In the genomic region with DNA sequence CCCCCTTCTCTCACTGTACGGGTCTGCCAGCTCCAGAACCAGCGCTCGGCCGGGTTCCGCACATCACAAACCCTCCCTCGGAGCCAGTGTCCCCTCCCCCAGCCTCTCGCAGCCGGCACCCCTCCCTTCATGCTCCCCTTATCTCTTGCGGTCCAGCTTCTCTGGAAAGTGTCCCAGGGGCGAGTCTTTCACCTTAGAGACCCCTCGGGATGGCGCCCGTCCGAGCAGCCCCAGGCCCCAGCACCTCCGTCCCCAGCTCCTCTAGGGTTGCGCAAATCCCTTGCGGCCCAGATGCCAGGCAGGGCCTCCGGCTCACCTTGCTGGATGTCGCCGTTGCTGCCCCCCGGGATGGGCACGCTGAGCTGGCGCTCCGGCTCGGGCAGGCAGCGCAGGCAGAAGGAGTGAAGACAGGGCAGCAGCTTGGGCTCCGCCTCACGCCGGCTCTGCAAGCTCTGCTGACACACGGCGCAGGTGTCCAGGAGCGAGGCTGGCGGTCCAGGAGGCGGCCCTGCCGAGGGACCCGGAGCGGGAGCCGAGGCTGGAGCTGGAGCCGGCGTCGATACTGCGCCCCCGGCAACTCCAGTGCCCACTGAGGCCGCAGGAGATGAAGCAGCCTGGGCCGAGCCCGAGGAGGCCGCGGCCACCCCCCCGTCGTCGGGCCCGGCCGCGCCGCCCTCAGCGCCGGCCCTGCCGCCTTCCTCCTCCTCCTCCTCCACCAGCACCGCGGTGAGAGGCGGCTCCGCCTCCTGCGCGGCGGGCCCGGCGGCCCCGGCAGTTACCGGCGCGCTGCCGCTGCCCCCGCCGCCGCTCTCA, we compare ENCODE assay signal across 8 cellular contexts. TPM values are rescaled to one million over a fixed set of nuclear protein-coding genes. Genes with fewer than 3 reads are reported as not detected.
DNase-seq lines count a peak whose midpoint lies in the region; ATAC-seq, FAIRE-seq and TF ChIP-seq lines count a peak whose summit lies in the region.

No MANE protein-coding gene starts in this region.

- POLR2A ChIA-PET in T-cell (lab: Charles Lee) = interaction anchor here in 1 of 2 donors (0.5 to 2.5 kb wide), 7 partner anchors 10 to 606 kb away, joined by 4 to 16 read pairs (median 4); a partner anchor contains a TSS

- no peak for FAIRE-seq in D721Med (lab: Jason Lieb, UNC)

- no peaks in the 10 kb centered on the region for H3K9me3 Mint-ChIP-seq in T-cell

- CTCF ChIA-PET in T-cell (lab: Charles Lee) = interaction anchor here (0.9 to 1.7 kb wide), 3 partner anchors 71 to 1438 kb away, joined by 3 to 5 read pairs (median 3); a partner anchor contains a TSS

- H3K4me3 Mint-ChIP-seq in T-cell = peak overlapping the region; percentile 87 to 98 (median 90)

- H3K27me3 Mint-ChIP-seq in T-cell = no peaks in the 10 kb centered on the region

- peak overlapping the region; percentile 66 for H3K4me3 ChIP-seq in astrocyte of the cerebellum (ENCODE audit: low read depth, low read length)
- H3K4me3 ChIP-seq in iPS-18c (ENCODE audit: insufficient read depth, low read depth, low read length) = peak overlapping the region; percentile 97
- H3K4me3 ChIP-seq in skeletal muscle satellite cell (ENCODE audit: low read length) = peak overlapping the region; percentile 97

- DNase-seq in D341Med (ENCODE audit: low spot score) = peak; percentile 81
- DNase-seq in HK-2 (ENCODE audit: unreplicated experiment) = peak; percentile 55
- peak in 29 of 34 experiments; percentile 3 to 51 (median 26) for DNase-seq in T-cell
- no peak for DNase-seq in astrocyte of the cerebellum (ENCODE audit: low read depth)
- DNase-seq in D721Med (ENCODE audit: insufficient read length, low spot score) = no peak

- peaks cover 54 to 60% (median 55%) of the 10 kb centered on the region in 3 donors for H3K4me1 Mint-ChIP-seq in T-cell

- H3K27ac Mint-ChIP-seq in T-cell = peak overlapping the region; percentile 71 to 86

- H3K9ac ChIP-seq in skeletal muscle satellite cell (ENCODE audit: low read depth, low read length) = peak overlapping the region; percentile 95

- peak; percentile 38 for ATAC-seq in GM21367 (IDR thresholded peaks at IDR 0.05; ENCODE audit: unreplicated experiment)
- ATAC-seq in T-cell (replicated peaks in 1 of 4) = peak; percentile 57 to 76 (median 74)

- peaks cover 16% of the 10 kb centered on the region for H3K4me1 ChIP-seq in skeletal muscle satellite cell (ENCODE audit: control insufficient read depth, insufficient read depth, low read length)

- H3K36me3 Mint-ChIP-seq in T-cell = peaks cover 10% of the 10 kb centered on the region

- no peaks in the 10 kb centered on the region for H3K36me3 ChIP-seq in skeletal muscle satellite cell (ENCODE audit: insufficient read depth, low read length)

- H3K9me3 ChIP-seq in iPS-18c (ENCODE audit: control insufficient read depth, insufficient read depth, low read length) (no peaks in the 10 kb centered on the region), skeletal muscle satellite cell (replicated peaks; ENCODE audit: low read length) (no peaks in the 10 kb centered on the region)

- peak overlapping the region; percentile 99 for H3K4me2 ChIP-seq in skeletal muscle satellite cell (ENCODE audit: low read length)

- TF ChIP-seq CTCF in astrocyte of the cerebellum (IDR thresholded peaks at IDR 0.05; ENCODE audit: low read depth, low read length, missing control alignments) = no peak
- TF ChIP-seq CTCF in D721Med (IDR thresholded peaks at IDR 0.05; ENCODE audit: insufficient read depth, missing control alignments) = no peak

- peaks cover 3% of the 10 kb centered on the region for H3K27me3 ChIP-seq in skeletal muscle satellite cell (ENCODE audit: control insufficient read depth, insufficient read depth, low read length)

- in situ Hi-C loops in astrocyte of the cerebellum (cut with HindIII; ENCODE audit: low sequenced_read_pairs) = no loop called here

RNA-seq across cellular contexts. Expression of a gene that starts 0.6 kb away (rescaled TPM):
- 10 to 100 TPM; 41.6 to 60.6 (median 47.3) TPM for total RNA-seq in T-cell
- total RNA-seq in skeletal muscle satellite cell (2012; rRNA removed) = 17.9 and 20.3 TPM in 2 replicates

Comparison
In these comparisons a context has a peak if more than half of its experiments do, and no peak if none do; other contexts are left out.
1. DNase-seq: peak in D341Med (single experiment), HK-2 (single experiment) and T-cell (29 of 34); none in astrocyte of the cerebellum (single experiment) and D721Med (single experiment).
2. Peak in every context shown above with its lines, with median percentiles within 50 percentile points of each other: H3K4me3 ChIP-seq.